ENCODE assay signal across 13 cellular contexts in genomic region chr7:111532625-111533024, GRCh38. TPM values are rescaled to one million over a fixed set of nuclear protein-coding genes. Genes with fewer than 3 reads are reported as not detected.
DNase-seq lines count a peak whose midpoint lies in the region; ATAC-seq, FAIRE-seq and TF ChIP-seq lines count a peak whose summit lies in the region.
"Had no signal": no experiment of that assay in that cellular context is flagged by ENCODE, and none has a peak within 500 bp of the region (broad histone marks: within the 10 kb centered on the region; RNA-seq: fewer than 3 reads in every experiment).

No MANE protein-coding gene starts in this region.

- POLR2A ChIA-PET in A549 (lab: Yijun Ruan, JAX) = no interaction called here

- H3K4me2 ChIP-seq in A549 (peak overlapping the region; percentile 31), MM.1S (ENCODE audit: low read depth, low read length) (no peak overlapping the region)
- H3K4me2 ChIP-seq: hepatocyte had no signal

- TF ChIP-seq RAD21 in A549 (conservative IDR thresholded peaks at IDR 0.05 in 1 of 2, IDR thresholded peaks at IDR 0.05 in 1 of 2) = no peak

- TF ChIP-seq POLR2A in A549 (IDR thresholded peaks at IDR 0.05; ENCODE audit: low read length) = no peak
- no peak for TF ChIP-seq POLR2A in heart left ventricle (IDR thresholded peaks at IDR 0.05)

- H4K20me1 ChIP-seq in MM.1S (ENCODE audit: insufficient read depth, low read length) = peaks cover 10% of the 10 kb centered on the region; the same call in 1 of the 2 replicates

- H2AFZ ChIP-seq in MM.1S (ENCODE audit: low read length) = no peak overlapping the region
- H2AFZ ChIP-seq: hepatocyte had no signal

- DNase-seq in A549 (ENCODE audit: low read depth in 1 of 2, low spot score in 1 of 2) (no peak), NCI-H1105 (lab: John Stamatoyannopoulos, UW) (peak; percentile 89), NCI-H82 treated with DMSO at 0.1 percent for 48 hours (lab: John Stamatoyannopoulos, UW; ENCODE audit: unreplicated experiment) (peak; percentile 28), heart left ventricle (peak in 4 of 5 donors; percentile 25 to 50 (median 40)), SKM-1 treated with dmso at 0.1 percent for 144 hours (lab: John Stamatoyannopoulos, UW; ENCODE audit: unreplicated experiment) (no peak), MM.1S (no peak), frontal cortex (ENCODE audit: low spot score in 2 of 2) (no peak)
- DNase-seq in stimulated activated CD4-positive, alpha-beta T cell treated with anti-CD3 and anti-CD28 coated beads, Interleukin-4, amount 100 ng/mL, for 24 hours = no peak
- DNase-seq: activated T-cell treated with anti-CD3 and anti-CD28 coated beads, Interleukin-2, amount 50 U/mL, for 72 hours had no signal

- H3K4me1 ChIP-seq in A549 = peaks cover 69% of the 10 kb centered on the region
- H3K4me1 ChIP-seq in heart left ventricle = peaks cover 0 to 36% (median 18%) of the 10 kb centered on the region in 12 donors
- peaks cover 14% of the 10 kb centered on the region for H3K4me1 ChIP-seq in MM.1S (ENCODE audit: low read length)

- H3K36me3 ChIP-seq in heart left ventricle = no peaks in the 10 kb centered on the region
- H3K36me3 ChIP-seq in MM.1S (replicated peaks; ENCODE audit: insufficient read depth, low read length) = no peaks in the 10 kb centered on the region

- no peak for TF ChIP-seq CTCF in A549 (IDR thresholded peaks at IDR 0.05)
- no peak for TF ChIP-seq CTCF in heart left ventricle (IDR thresholded peaks at IDR 0.05)
- no peak for TF ChIP-seq CTCF in MM.1S (IDR thresholded peaks at IDR 0.05; ENCODE audit: low read length)

- H3K9me3 ChIP-seq in A549 (no peaks in the 10 kb centered on the region), heart left ventricle (no peaks in the 10 kb centered on the region), MM.1S (replicated peaks; ENCODE audit: insufficient read depth, low read length) (no peaks in the 10 kb centered on the region)

- no peak overlapping the region for H3K9ac ChIP-seq in MM.1S (ENCODE audit: low read length)

- H3K27me3 ChIP-seq in heart left ventricle (no peaks in the 10 kb centered on the region), MM.1S (replicated peaks; ENCODE audit: insufficient read depth, low read length) (peaks cover 55% of the 10 kb centered on the region)
- H3K27me3 ChIP-seq: hepatocyte had no signal

- FAIRE-seq in A549 (lab: Jason Lieb, UNC) (no peak), frontal cortex (lab: Jason Lieb, UNC) (no peak)
- FAIRE-seq: astrocyte, GM12891 had no signal

- no peak; a peak in 1 of 6 replicates for ATAC-seq in A549
- peak; percentile 61 to 76 (median 69) for ATAC-seq in heart left ventricle
- ATAC-seq: activated T-cell treated with anti-CD3 and anti-CD28 coated beads, Interleukin-2, amount 50 U/mL, for 72 hours; left lobe of liver had no signal

- CTCF ChIA-PET in A549 (lab: Yijun Ruan, JAX) = interaction anchor here (1.1 to 1.2 kb wide), 2 partner anchors 47 to 273 kb away, joined by 3 read pairs; no protein-coding TSS in a partner anchor

- intact Hi-C loops in heart left ventricle (cut with DNase I) = no loop called here

- H3F3A ChIP-seq in MM.1S (ENCODE audit: insufficient read depth, low read length) = peaks cover 7% of the 10 kb centered on the region

- TF ChIP-seq EP300 in A549 (IDR thresholded peaks at IDR 0.05) = no peak

- no peaks in the 10 kb centered on the region for H3K9me2 ChIP-seq in MM.1S (replicated peaks; ENCODE audit: insufficient read depth, low read length)

- H3K27ac ChIP-seq in A549 (peak overlapping the region; percentile 49 to 67), heart left ventricle (peak overlapping the region in 8 of 12 donors; percentile 17 to 65 (median 47)), MM.1S (ENCODE audit: low read length) (no peak overlapping the region)
- H3K27ac ChIP-seq: hepatocyte had no signal

- H3K4me3 ChIP-seq in A549 (no peak overlapping the region), heart left ventricle (no peak overlapping the region), MM.1S (ENCODE audit: low read length) (no peak overlapping the region)
- H3K4me3 ChIP-seq: hepatocyte had no signal

- H3K79me2 ChIP-seq in MM.1S (ENCODE audit: low read length) = no peaks in the 10 kb centered on the region
- H3K79me2 ChIP-seq: hepatocyte had no signal

TF ChIP-seq in A549, 52 proteins besides CTCF, POLR2A, EP300 and RAD21:
- TF ChIP-seq ESRRA (IDR thresholded peaks at IDR 0.05; ENCODE audit: borderline replicate concordance, low read length) = no peak
- TF ChIP-seq CBX2 (IDR thresholded peaks at IDR 0.05; ENCODE audit: borderline replicate concordance, low read depth) = no peak
- no peak for TF ChIP-seq KDM5A (IDR thresholded peaks at IDR 0.05)
- no peak for TF ChIP-seq USF2 (IDR thresholded peaks at IDR 0.05)
- TF ChIP-seq HOXB5 (CRISPR knock-in tag; IDR thresholded peaks at IDR 0.05) = no peak
- no peak for TF ChIP-seq ZSCAN20 (CRISPR knock-in tag; IDR thresholded peaks at IDR 0.05)
- no peak for TF ChIP-seq HEYL (CRISPR knock-in tag; IDR thresholded peaks at IDR 0.05)
- TF ChIP-seq NPAS2 (CRISPR knock-in tag; IDR thresholded peaks at IDR 0.05; ENCODE audit: borderline replicate concordance) = no peak
- TF ChIP-seq NR3C1 (IDR thresholded peaks at IDR 0.05) = no peak
- no peak for TF ChIP-seq FOSL2 (IDR thresholded peaks at IDR 0.05)
- no peak for TF ChIP-seq FOSL2 (CRISPR knock-in tag; IDR thresholded peaks at IDR 0.05)
- TF ChIP-seq HMGXB4 (CRISPR knock-in tag; IDR thresholded peaks at IDR 0.05; ENCODE audit: borderline replicate concordance) = no peak

RNA-seq across cellular contexts. Expression of gene IMMP2L, which starts 29.7 kb away (rescaled TPM):
- 18.8 and 23.8 TPM in 2 replicates for polyA plus RNA-seq in A549 (2011; rRNA removed)
- polyA plus RNA-seq in A549 (2012; cell fraction: cytosol; rRNA removed) = 6.8 and 13.5 TPM in 2 replicates
- polyA plus RNA-seq in A549 (2012; cell fraction: nucleus; rRNA removed) = 2.5 and 4.4 TPM in 2 replicates
- 10.6 to 16.8 TPM (median 16.1 TPM) in 3 replicates for polyA plus RNA-seq in A549 (2017; fragmentation: RNase III; extraction: RNeasy Plus Mini Kit Qiagen cat#74134 plus additional on column Dnase treatment)
- polyA minus RNA-seq in A549 (2011; rRNA and poly(A)+ RNA removed) = 15.4 and 25.0 TPM in 2 replicates
- 10 to 100 TPM in 8 of 9 donors, 1 to 10 TPM in 1; 8.9 to 17.2 (median 15.9) TPM for total RNA-seq in heart left ventricle
- 10 to 100 TPM in 1 of 2 donors, 1 to 10 TPM in 1; 5.1 to 12.5 TPM for polyA plus RNA-seq in heart left ventricle
- 9.8 TPM for total RNA-seq in frontal cortex

Comparison
In these comparisons a context has a peak if more than half of its experiments do, and no peak if none do; other contexts are left out.
1. ATAC-seq: peak in heart left ventricle (4 of 4); none in A549 (0 of 2).
2. DNase-seq: peak in NCI-H1105 (single experiment), NCI-H82 treated with DMSO at 0.1 percent for 48 hours (single experiment) and heart left ventricle (4 of 5); none in A549 (0 of 2), SKM-1 treated with dmso at 0.1 percent for 144 hours (single experiment), MM.1S (single experiment), stimulated activated CD4-positive, alpha-beta T cell treated with anti-CD3 and anti-CD28 coated beads, Interleukin-4, amount 100 ng/mL, for 24 hours (single experiment) and frontal cortex (0 of 2).